15 cellular contexts compared by ENCODE assay signal in genomic region chr6:29924287-29924686, GRCh38.
DNase-seq lines count a peak whose midpoint lies in the region; ATAC-seq lines count a peak whose summit lies in the region.
"Had no signal": no experiment of that assay in that cellular context is flagged by ENCODE, and none has a peak within 500 bp of the region (broad histone marks: within the 10 kb centered on the region; RNA-seq: fewer than 3 reads in every experiment).

No MANE protein-coding gene starts in this region.

- no peaks in the 10 kb centered on the region for H3K9me3 Mint-ChIP-seq in activated naive CD4-positive, alpha-beta T cell treated with anti-CD3 and anti-CD28 coated beads, Interleukin-2, amount 50 U/mL, for 24 hours

- no peaks in the 10 kb centered on the region for H3K27me3 Mint-ChIP-seq in activated naive CD4-positive, alpha-beta T cell treated with anti-CD3 and anti-CD28 coated beads, Interleukin-2, amount 50 U/mL, for 24 hours

- H3K4me1 Mint-ChIP-seq in activated naive CD4-positive, alpha-beta T cell treated with anti-CD3 and anti-CD28 coated beads, Interleukin-2, amount 50 U/mL, for 24 hours: peaks cover 41% of the 10 kb centered on the region

- H3K27ac Mint-ChIP-seq in activated naive CD4-positive, alpha-beta T cell treated with anti-CD3 and anti-CD28 coated beads, Interleukin-2, amount 50 U/mL, for 24 hours: peak overlapping the region; percentile 41

- peak overlapping the region; percentile 93 for H3K27ac ChIP-seq in epithelial cell of prostate

- H3K36me3 Mint-ChIP-seq in activated naive CD4-positive, alpha-beta T cell treated with anti-CD3 and anti-CD28 coated beads, Interleukin-2, amount 50 U/mL, for 24 hours: peaks cover 9% of the 10 kb centered on the region

- ATAC-seq in GM19395 (IDR thresholded peaks at IDR 0.05; ENCODE audit: unreplicated experiment): no peak

- H3K4me3 Mint-ChIP-seq in activated naive CD4-positive, alpha-beta T cell treated with anti-CD3 and anti-CD28 coated beads, Interleukin-2, amount 50 U/mL, for 24 hours: peak overlapping the region; percentile 3

- DNase-seq in activated naive CD4-positive, alpha-beta T cell (lab: John Stamatoyannopoulos, UW): no peak
- DNase-seq in OCI-M1 (lab: John Stamatoyannopoulos, UW) (peak; percentile 9), epithelial cell of prostate (ENCODE audit: low read depth, low spot score) (no peak), COLO829 (ENCODE audit: low spot score) (no peak), amniotic stem cell (lab: John Stamatoyannopoulos, UW) (no peak)
- DNase-seq: C1 segment of cervical spinal cord, EL, H7, NCI-H1694, NCI-H2107, NCI-H446, NCI-H69, RPMI8226 had no signal
